In genomic region chr13:90766503-90766902, GRCh38 we compare ENCODE assay signal across 19 cellular contexts.
"Had no signal": no experiment of that assay in that cellular context is flagged by ENCODE, and none has a peak within 500 bp of the region (broad histone marks: within the 10 kb centered on the region; RNA-seq: fewer than 3 reads in every experiment).

No MANE protein-coding gene starts in this region.

- H3K4me3 ChIP-seq: coronary artery, dorsolateral prefrontal cortex, esophagus muscularis mucosa, gastroesophageal sphincter, heart left ventricle, hepatocyte, left lung, lower lobe of right lung, mucosa of descending colon had no signal

- H3K27me3 ChIP-seq: esophagus muscularis mucosa, foreskin keratinocyte, gastroesophageal sphincter, heart left ventricle, hepatocyte, left lung had no signal

- DNase-seq: dermis blood vessel endothelial cell; dorsolateral prefrontal cortex; effector CD4-positive, alpha-beta T cell; effector memory CD4-positive, alpha-beta T cell; foreskin keratinocyte; heart left ventricle; immature natural killer cell; left cardiac atrium; left lung; left ventricle myocardium superior; lower lobe of right lung; mesenchymal stem cell; mucosa of descending colon; naive B cell had no signal

- H3K4me2 ChIP-seq: hepatocyte had no signal

- H3K4me1 Mint-ChIP-seq: immature natural killer cell, naive B cell had no signal

- H2AFZ ChIP-seq: hepatocyte had no signal

- H3K36me3 Mint-ChIP-seq: mesothelial cell of epicardium, naive B cell had no signal

- H3K27ac Mint-ChIP-seq: immature natural killer cell, mesothelial cell of epicardium, naive B cell had no signal

- ATAC-seq: foreskin keratinocyte, gastroesophageal sphincter, heart left ventricle, left cardiac atrium, left lung, left ventricle myocardium superior, lower lobe of right lung, mucosa of descending colon had no signal

- H3K27me3 Mint-ChIP-seq: naive B cell had no signal

- H3K4me3 Mint-ChIP-seq: immature natural killer cell, mesothelial cell of epicardium, naive B cell had no signal

- H3K79me2 ChIP-seq: hepatocyte had no signal

- H3K9me3 ChIP-seq: esophagus muscularis mucosa, gastroesophageal sphincter, heart left ventricle, left lung, lower lobe of right lung, mucosa of descending colon had no signal

- H3K27ac ChIP-seq: coronary artery, dorsolateral prefrontal cortex, esophagus muscularis mucosa, foreskin keratinocyte, gastroesophageal sphincter, heart left ventricle, hepatocyte, left lung, lower lobe of right lung had no signal

- H3K4me1 ChIP-seq: esophagus muscularis mucosa, foreskin keratinocyte, gastroesophageal sphincter, heart left ventricle, lower lobe of right lung had no signal

- H3K36me3 ChIP-seq: esophagus muscularis mucosa, gastroesophageal sphincter, heart left ventricle, left lung, lower lobe of right lung had no signal

- H3K9me3 Mint-ChIP-seq: mesothelial cell of epicardium had no signal
